22 cellular contexts compared by ENCODE assay signal in the genomic region with DNA sequence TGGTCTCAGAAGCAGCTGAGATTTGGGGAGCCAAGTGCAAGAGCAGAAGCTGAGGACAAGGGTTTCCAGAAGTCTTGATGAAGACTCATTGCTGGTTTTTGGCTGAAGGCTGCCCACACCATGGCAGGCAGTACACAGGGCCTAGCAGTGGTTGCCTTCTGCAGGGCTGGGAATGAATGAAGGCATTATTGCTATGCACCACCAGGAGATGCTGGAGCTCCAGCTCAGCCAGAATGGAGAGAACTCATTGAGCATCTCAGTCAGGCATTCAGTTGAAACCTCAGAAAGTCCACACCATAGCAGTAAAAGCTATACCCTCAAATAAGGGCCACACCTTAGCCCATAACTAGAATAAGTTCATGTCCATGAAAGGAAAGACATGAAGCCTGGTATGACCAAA.
DNase-seq lines count a peak whose midpoint lies in the region; ATAC-seq, FAIRE-seq and TF ChIP-seq lines count a peak whose summit lies in the region.
"Had no signal": no experiment of that assay in that cellular context is flagged by ENCODE, and none has a peak within 500 bp of the region (broad histone marks: within the 10 kb centered on the region; RNA-seq: fewer than 3 reads in every experiment).

No MANE protein-coding gene starts in this region.

- H3K27ac ChIP-seq in H9 (ENCODE audit: insufficient read length, low read depth, low read length): no peak overlapping the region
- no peak overlapping the region for H3K27ac ChIP-seq in H1 (ENCODE audit: low read depth, low read length)
- peak overlapping the region; percentile 37 for H3K27ac ChIP-seq in neural cell (ENCODE audit: low read length)
- no peak overlapping the region for H3K27ac ChIP-seq in PC-3 (ENCODE audit: low read length)
- H3K27ac ChIP-seq: BLaER1 treated with 17β-estradiol and CSF1 and Interleukin-3, amounts not matched to agents 10 nM and 100 nM; C4-2B had no signal

- no peaks in the 10 kb centered on the region for H4K20me1 ChIP-seq in H9 (ENCODE audit: control insufficient read depth, insufficient read depth, insufficient read length)
- H4K20me1 ChIP-seq in H1 (replicated peaks in 1 of 2; ENCODE audit: control insufficient read depth in 1 of 2, insufficient read depth in 2 of 2, low read length in 2 of 2): no peaks in the 10 kb centered on the region
- H4K20me1 ChIP-seq in neural cell (ENCODE audit: insufficient read depth): no peaks in the 10 kb centered on the region
- H4K20me1 ChIP-seq in PC-3 (ENCODE audit: low read length): no peaks in the 10 kb centered on the region
- H4K20me1 ChIP-seq: BLaER1 treated with 17β-estradiol and CSF1 and Interleukin-3, amounts not matched to agents 10 nM and 100 nM had no signal

- H3K9ac ChIP-seq in H9 (ENCODE audit: extremely low read depth, insufficient read length, low read length) (no peak overlapping the region), H1 (replicated peaks in 1 of 4; ENCODE audit: extremely low read depth in 1 of 4, low read depth in 3 of 4, low read length in 3 of 4) (no peak overlapping the region), neural cell (ENCODE audit: low read length) (no peak overlapping the region), PC-3 (ENCODE audit: low read length) (no peak overlapping the region)
- H3K9ac ChIP-seq: BLaER1 treated with 17β-estradiol and CSF1 and Interleukin-3, amounts not matched to agents 10 nM and 100 nM had no signal

- no peaks in the 10 kb centered on the region for H3K79me2 ChIP-seq in H9 (ENCODE audit: insufficient read depth, low read length)
- no peaks in the 10 kb centered on the region for H3K79me2 ChIP-seq in H1 (ENCODE audit: control insufficient read depth in 1 of 2, insufficient read depth in 2 of 2, low read length in 2 of 2)
- no peaks in the 10 kb centered on the region for H3K79me2 ChIP-seq in neural cell (replicated peaks; ENCODE audit: insufficient read depth, low read length)
- H3K79me2 ChIP-seq in PC-3 (ENCODE audit: low read length): no peaks in the 10 kb centered on the region

- H3T11ph ChIP-seq in H9 (ENCODE audit: low read length): no peak overlapping the region

- H3K4me3 Mint-ChIP-seq in H9: no peak overlapping the region
- H3K4me3 Mint-ChIP-seq: CD4-positive, alpha-beta T cell; CD8-positive, alpha-beta T cell had no signal

- intact Hi-C loops in PC-3 (cut with micrococcal nuclease): no loop called here

- H3K56ac ChIP-seq in H9 (ENCODE audit: insufficient read length, low read depth, low read length) (no peak overlapping the region), H1 (replicated peaks; ENCODE audit: insufficient read length, low read depth, low read length) (no peak overlapping the region)

- H3K9me3 Mint-ChIP-seq in H9: peaks cover 26 to 27% of the 10 kb centered on the region in 2 experiments

- H3K4me2 ChIP-seq in H9 (ENCODE audit: insufficient read depth, insufficient read length, low read length): no peak overlapping the region
- H3K4me2 ChIP-seq in H1 (ENCODE audit: insufficient read depth in 1 of 2, low read depth in 2 of 2, low read length in 2 of 2): no peak overlapping the region
- no peak overlapping the region for H3K4me2 ChIP-seq in neural cell (ENCODE audit: low read length)
- H3K4me2 ChIP-seq in PC-3 (ENCODE audit: low read length): no peak overlapping the region
- H3K4me2 ChIP-seq: BLaER1 treated with 17β-estradiol and CSF1 and Interleukin-3, amounts not matched to agents 10 nM and 100 nM had no signal

- TF ChIP-seq CTCF in BE2C (IDR thresholded peaks at IDR 0.05; ENCODE audit: low read depth, low read length) (peak; percentile 32), H9 (conservative IDR thresholded peaks at IDR 0.05) (peak; percentile 24; the same call in 2 of the 3 replicates), H1 (IDR thresholded peaks at IDR 0.05; ENCODE audit: control extremely low read depth in 1 of 3, insufficient read depth in 1 of 3, low read depth in 1 of 3, low read length in 3 of 3) (peak in 2 of 3 experiments; percentile 23 to 34; a peak in 3 of 4 replicates), neural cell (IDR thresholded peaks at IDR 0.05; ENCODE audit: poor library complexity, severe bottlenecking) (peak; percentile 16), PC-3 (conservative IDR thresholded peaks at IDR 0.05; ENCODE audit: low read depth, low read length) (no peak)

- no TSS peak for BruUV-seq in PC-3 (replicated peaks; lab: Mats Ljungman, UMichigan)

- H2BK120ac ChIP-seq in H9 (ENCODE audit: low read depth, low read length, poor library complexity, severe bottlenecking): no peak overlapping the region
- no peak overlapping the region for H2BK120ac ChIP-seq in H1 (replicated peaks; ENCODE audit: low read depth, low read length)

- H3K9me2 ChIP-seq in neural cell (ENCODE audit: insufficient read depth, low read length) (no peaks in the 10 kb centered on the region), PC-3 (replicated peaks; ENCODE audit: low read length) (no peaks in the 10 kb centered on the region)

- CTCF ChIA-PET in H1 (lab: Charles Lee; ENCODE audit: partially characterized antibody) (interaction anchor here (0.9 to 1.2 kb wide), 2 partner anchors 13 to 17 kb away, joined by 3 read pairs; no protein-coding TSS in a partner anchor), PC-3 (lab: Charles Lee) (no interaction called here)

- no peak for DNase-seq in BE2C
- DNase-seq in H9: no peak
- DNase-seq in H1 (ENCODE audit: low read depth in 1 of 2, low spot score in 2 of 2): no peak
- no peak for DNase-seq in NCI-H1694 (lab: John Stamatoyannopoulos, UW)
- DNase-seq in PC-3: no peak
- DNase-seq: 8988T; ACHN; Caco-2; Calu3; CD4-positive, alpha-beta T cell; CD8-positive, alpha-beta T cell; DMS79 treated with DMSO at 0.1 percent for 48 hours; GF-D8 had no signal

- H3K4me1 Mint-ChIP-seq in H9: peaks cover 2 to 6% of the 10 kb centered on the region in 2 experiments; a peak in 3 of 4 replicates

- H3K14ac ChIP-seq in H9 (ENCODE audit: insufficient read depth, low read length) (no peak overlapping the region), H1 (ENCODE audit: insufficient read length) (no peak overlapping the region)

- H4K91ac ChIP-seq in H9 (ENCODE audit: insufficient read length, low read depth, low read length) (no peak overlapping the region), H1 (replicated peaks; ENCODE audit: insufficient read length, low read length) (no peak overlapping the region)

- POLR2A ChIA-PET in H1 (lab: Charles Lee; ENCODE audit: partially characterized antibody): no interaction called here
- POLR2A ChIA-PET in PC-3 (lab: Charles Lee; ENCODE audit: unreplicated experiment): no interaction called here

- ATAC-seq in GM21619 (IDR thresholded peaks at IDR 0.05; ENCODE audit: unreplicated experiment) (no peak), PC-3 (no peak)
- ATAC-seq: CD8-positive, alpha-beta T cell had no signal

- H3K9me3 ChIP-seq in BE2C (peaks cover 4% of the 10 kb centered on the region; the same call in 1 of the 2 replicates), H9 (ENCODE audit: control insufficient read depth, low read depth, low read length) (peaks cover 9% of the 10 kb centered on the region), H1 (ENCODE audit: insufficient read depth in 2 of 2, low read depth in 1 of 2, low read length in 1 of 2) (peaks cover 6 to 8% of the 10 kb centered on the region in 2 experiments; a peak in 2 of 4 replicates), neural cell (ENCODE audit: low read length) (no peaks in the 10 kb centered on the region), PC-3 (ENCODE audit: low read length) (no peaks in the 10 kb centered on the region)

- H2BK20ac ChIP-seq in H9 (ENCODE audit: low read depth, low read length, poor library complexity, severe bottlenecking) (no peak overlapping the region), H1 (ENCODE audit: low read length) (no peak overlapping the region)

- H3F3A ChIP-seq in neural cell (ENCODE audit: insufficient read depth, low read length, poor library complexity, severe bottlenecking) (no peaks in the 10 kb centered on the region), PC-3 (ENCODE audit: low read length, unreplicated experiment) (no peaks in the 10 kb centered on the region)

- no peak overlapping the region for H2BK5ac ChIP-seq in H9 (ENCODE audit: insufficient read length, low read length)
- H2BK5ac ChIP-seq in H1 (ENCODE audit: low read depth, low read length): no peak overlapping the region

- H2BK15ac ChIP-seq in H9 (ENCODE audit: low read depth, low read length) (no peak overlapping the region), H1 (ENCODE audit: low read length) (no peak overlapping the region)

- H2BK12ac ChIP-seq in H9 (ENCODE audit: insufficient read length, low read depth, low read length): no peak overlapping the region
- no peak overlapping the region for H2BK12ac ChIP-seq in H1 (ENCODE audit: low read depth, low read length)

- no peak for TF ChIP-seq EP300 in H1 (IDR thresholded peaks at IDR 0.05; ENCODE audit: borderline replicate concordance in 1 of 2, low read depth in 2 of 2, low read length in 2 of 2)
- TF ChIP-seq EP300 in neural cell (conservative IDR thresholded peaks at IDR 0.05; ENCODE audit: poor library complexity, severe bottlenecking): no peak

- H2AFZ ChIP-seq in H9 (ENCODE audit: low read length) (no peak overlapping the region), H1 (ENCODE audit: low read length) (no peak overlapping the region), neural cell (ENCODE audit: low read depth, low read length) (no peak overlapping the region), PC-3 (ENCODE audit: low read length) (no peak overlapping the region)

- no peak overlapping the region for H2AK5ac ChIP-seq in H9 (ENCODE audit: insufficient read length, low read length)
- H2AK5ac ChIP-seq in H1 (ENCODE audit: low read depth, low read length): no peak overlapping the region

- H3K79me1 ChIP-seq in H9 (ENCODE audit: insufficient read depth, low read depth, low read length, poor library complexity, severe bottlenecking) (no peaks in the 10 kb centered on the region), H1 (ENCODE audit: low read depth, low read length) (no peaks in the 10 kb centered on the region)

- H3K27me3 Mint-ChIP-seq in H9 (ENCODE audit: low read depth): no peaks in the 10 kb centered on the region
- H3K27me3 Mint-ChIP-seq: CD4-positive, alpha-beta T cell had no signal

- H3K4me1 ChIP-seq in BE2C: no peaks in the 10 kb centered on the region
- H3K4me1 ChIP-seq in H9 (ENCODE audit: insufficient read depth, low read length): no peaks in the 10 kb centered on the region
- no peaks in the 10 kb centered on the region for H3K4me1 ChIP-seq in H1 (replicated peaks in 1 of 4; ENCODE audit: control insufficient read depth in 3 of 4, insufficient read depth in 4 of 4, low read length in 3 of 4)
- H3K4me1 ChIP-seq in PC-3 (ENCODE audit: insufficient read depth, low read length): no peaks in the 10 kb centered on the region
- H3K4me1 ChIP-seq: BLaER1 treated with 17β-estradiol and CSF1 and Interleukin-3, amounts not matched to agents 10 nM and 100 nM; Caco-2 had no signal

- no peak overlapping the region for H4K8ac ChIP-seq in H9 (replicated peaks; ENCODE audit: insufficient read length, low read depth, low read length)
- H4K8ac ChIP-seq in H1 (ENCODE audit: extremely low read depth, insufficient read depth, low read length): no peak overlapping the region

- H3K4ac ChIP-seq in H9 (ENCODE audit: low read depth, low read length) (no peak overlapping the region), H1 (replicated peaks; ENCODE audit: insufficient read length, low read depth, low read length) (no peak overlapping the region)

- TF ChIP-seq POLR2A in H1 (IDR thresholded peaks at IDR 0.05; ENCODE audit: control extremely low read depth in 1 of 2, low read depth in 2 of 2, low read length in 2 of 2): no peak

- H3K36me3 Mint-ChIP-seq in H9 (ENCODE audit: insufficient read depth in 1 of 3, low read depth in 3 of 3): peaks cover 11 to 24% (median 16%) of the 10 kb centered on the region in 3 experiments
- H3K36me3 Mint-ChIP-seq: CD8-positive, alpha-beta T cell had no signal

- H4K5ac ChIP-seq in H9 (ENCODE audit: insufficient read length, low read depth, low read length): no peak overlapping the region
- no peak overlapping the region for H4K5ac ChIP-seq in H1 (ENCODE audit: insufficient read length, low read depth, low read length)

- H3K36me3 ChIP-seq in BE2C: no peaks in the 10 kb centered on the region; the same call in none of the 2 replicates
- H3K36me3 ChIP-seq in H1 (ENCODE audit: control insufficient read depth in 2 of 4, insufficient read depth in 4 of 4, low read length in 3 of 4): no peaks in the 10 kb centered on the region
- no peaks in the 10 kb centered on the region for H3K36me3 ChIP-seq in neural cell (ENCODE audit: insufficient read depth, low read length)
- H3K36me3 ChIP-seq in PC-3 (ENCODE audit: low read depth, low read length): no peaks in the 10 kb centered on the region
- H3K36me3 ChIP-seq: BLaER1 treated with 17β-estradiol and CSF1 and Interleukin-3, amounts not matched to agents 10 nM and 100 nM had no signal

- H3K23ac ChIP-seq in H9 (ENCODE audit: insufficient read length, low read depth, low read length): no peak overlapping the region
- no peak overlapping the region for H3K23ac ChIP-seq in H1 (ENCODE audit: insufficient read length)

- H3K18ac ChIP-seq in H9 (ENCODE audit: insufficient read length, low read depth, low read length) (no peak overlapping the region), H1 (ENCODE audit: extremely low read depth, low read length) (no peak overlapping the region)

- no peak overlapping the region for H3K27ac Mint-ChIP-seq in H9
- H3K27ac Mint-ChIP-seq: CD4-positive, alpha-beta T cell; CD8-positive, alpha-beta T cell had no signal

- no peaks in the 10 kb centered on the region for H3K27me3 ChIP-seq in BE2C
- H3K27me3 ChIP-seq in H9 (ENCODE audit: insufficient read depth, low read length): no peaks in the 10 kb centered on the region
- H3K27me3 ChIP-seq in H1 (replicated peaks in 1 of 4; ENCODE audit: control insufficient read depth in 3 of 4, extremely low read depth in 1 of 4, insufficient read depth in 3 of 4, low read length in 3 of 4): no peaks in the 10 kb centered on the region
- no peaks in the 10 kb centered on the region for H3K27me3 ChIP-seq in neural cell (ENCODE audit: insufficient read depth, low read depth, low read length)
- H3K27me3 ChIP-seq in PC-3 (ENCODE audit: low read length): no peaks in the 10 kb centered on the region
- H3K27me3 ChIP-seq: BLaER1 treated with 17β-estradiol and CSF1 and Interleukin-3, amounts not matched to agents 10 nM and 100 nM had no signal

- FAIRE-seq in H1 (lab: Jason Lieb, UNC): no peak
- FAIRE-seq: A204.1, D721Med, G401.6, GM12891, GM19239 had no signal

- peak; percentile 54 to 57 for TF ChIP-seq RAD21 in H1 (IDR thresholded peaks at IDR 0.05 in 1 of 2, conservative IDR thresholded peaks at IDR 0.05 in 1 of 2; ENCODE audit: low read depth in 2 of 2, low read length in 2 of 2)
- TF ChIP-seq RAD21 in neural cell (conservative IDR thresholded peaks at IDR 0.05): no peak

- H3K4me3 ChIP-seq in BE2C (ENCODE audit: low read depth, low read length) (no peak overlapping the region), H1 (ENCODE audit: extremely low read depth in 1 of 4, insufficient read depth in 2 of 4, low read depth in 3 of 4, low read length in 4 of 4) (no peak overlapping the region), neural cell (ENCODE audit: low read length) (no peak overlapping the region), PC-3 (ENCODE audit: low read length) (no peak overlapping the region)
- H3K4me3 ChIP-seq: BLaER1 treated with 17β-estradiol and CSF1 and Interleukin-3, amounts not matched to agents 10 nM and 100 nM had no signal

- H3K23me2 ChIP-seq in H9 (ENCODE audit: insufficient read length, low read depth, low read length, poor library complexity, severe bottlenecking) (no peaks in the 10 kb centered on the region), H1 (ENCODE audit: low read depth, low read length) (no peaks in the 10 kb centered on the region)
